2 cellular contexts compared by ENCODE assay signal in genomic region chr22:46436595-46437163, GRCh38.
TF ChIP-seq lines count a peak whose summit lies in the region.

No MANE protein-coding gene starts in this region.

TF ChIP-seq in SK-N-SH, 30 proteins besides CTCF, POLR2A, EP300 and RAD21 (continued from another document):
- TF ChIP-seq TEAD4 (IDR thresholded peaks at IDR 0.05; ENCODE audit: borderline replicate concordance, insufficient read depth) = no peak

TF ChIP-seq in SK-N-SH treated with all-trans-retinoic acid at 6 μM for 48 hours, 23 proteins besides CTCF, POLR2A, EP300 and RAD21 (continued from another document):
- no peak for TF ChIP-seq ARNTL (CRISPR knock-in tag; IDR thresholded peaks at IDR 0.05; ENCODE audit: borderline replicate concordance, low read depth)
- no peak for TF ChIP-seq CREB5 (CRISPR knock-in tag; IDR thresholded peaks at IDR 0.05; ENCODE audit: low read depth)
- TF ChIP-seq SNAI2 (CRISPR knock-in tag; IDR thresholded peaks at IDR 0.05) = no peak
- no peak for TF ChIP-seq PATZ1 (CRISPR knock-in tag; IDR thresholded peaks at IDR 0.05; ENCODE audit: borderline replicate concordance)
- no peak for TF ChIP-seq ZNF565 (CRISPR knock-in tag; conservative IDR thresholded peaks at IDR 0.05; ENCODE audit: low read depth)
- no peak for TF ChIP-seq TCF4 (CRISPR knock-in tag; IDR thresholded peaks at IDR 0.05; ENCODE audit: borderline replicate concordance)
- no peak for TF ChIP-seq POU6F1 (CRISPR knock-in tag; IDR thresholded peaks at IDR 0.05; ENCODE audit: borderline replicate concordance, low read depth)
- no peak for TF ChIP-seq ESRRG (CRISPR knock-in tag; IDR thresholded peaks at IDR 0.05)
- no peak for TF ChIP-seq OSR1 (CRISPR knock-in tag; IDR thresholded peaks at IDR 0.05)
- TF ChIP-seq ZNF70 (CRISPR knock-in tag; IDR thresholded peaks at IDR 0.05) = no peak
- TF ChIP-seq CSRNP3 (CRISPR knock-in tag; IDR thresholded peaks at IDR 0.05) = no peak
- TF ChIP-seq ZFP3 (CRISPR knock-in tag; IDR thresholded peaks at IDR 0.05) = no peak
- TF ChIP-seq TSHZ2 (CRISPR knock-in tag; IDR thresholded peaks at IDR 0.05) = no peak
